ENCODE assay signal across 18 cellular contexts in the genomic region with DNA sequence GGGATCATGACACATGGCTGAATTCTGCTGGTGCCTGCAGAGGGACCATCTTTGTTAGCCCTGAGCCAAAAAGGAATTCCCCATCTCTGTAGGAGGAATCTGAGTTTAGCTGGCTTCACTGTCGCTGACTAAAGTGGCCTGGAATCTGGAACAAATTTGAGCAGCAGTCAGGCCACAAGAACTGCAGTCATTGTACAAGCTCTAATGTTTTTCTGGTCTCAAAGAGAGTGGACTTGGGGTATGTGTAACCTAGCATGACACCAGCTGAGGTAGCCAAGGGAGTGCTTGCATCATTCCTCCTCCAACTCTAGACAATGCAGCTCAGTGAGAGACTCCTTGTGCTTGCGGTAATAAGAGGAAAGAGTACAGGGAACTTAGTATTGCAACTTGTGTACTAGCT.
A peak's percentile ranks its signal among the peaks of the same experiment; 100 is the strongest.
DNase-seq lines count a peak whose midpoint lies in the region; ATAC-seq and TF ChIP-seq lines count a peak whose summit lies in the region.
"Had no signal": no experiment of that assay in that cellular context is flagged by ENCODE, and none has a peak within 500 bp of the region (broad histone marks: within the 10 kb centered on the region; RNA-seq: fewer than 3 reads in every experiment).

No MANE protein-coding gene starts in this region.

- H3K9me3 Mint-ChIP-seq in GM23338, result no peaks in the 10 kb centered on the region

- H3K4me2 ChIP-seq in GM23338, result no peak overlapping the region

- peak overlapping the region; percentile 88; the same call in 1 of the 2 replicates for H2AFZ ChIP-seq in GM23338

- ATAC-seq in GM23338 (no peak), sciatic nerve (peak; percentile 91), left colon (no peak), HG03095 (IDR thresholded peaks at IDR 0.05; ENCODE audit: unreplicated experiment) (no peak)

- H3K4me1 Mint-ChIP-seq in GM23338, result no peaks in the 10 kb centered on the region
- H3K4me1 Mint-ChIP-seq: B cell had no signal

- H4K20me1 ChIP-seq in GM23338 (replicated peaks; ENCODE audit: insufficient read depth), result no peaks in the 10 kb centered on the region

- H3F3A ChIP-seq in GM23338 (replicated peaks; ENCODE audit: low read depth), result no peaks in the 10 kb centered on the region

- H3K27ac ChIP-seq in GM23338 (ENCODE audit: low read depth), result no peak overlapping the region
- H3K27ac ChIP-seq: SJSA1 had no signal

- no peaks in the 10 kb centered on the region for H3K36me3 ChIP-seq in GM23338 (ENCODE audit: insufficient read depth)
- H3K36me3 ChIP-seq: SJSA1 had no signal

- H3K27me3 ChIP-seq in GM23338 (ENCODE audit: insufficient read depth), result no peaks in the 10 kb centered on the region
- H3K27me3 ChIP-seq: SJSA1 had no signal

- no peak for TF ChIP-seq CTCF in GM23338 (conservative IDR thresholded peaks at IDR 0.05; ENCODE audit: low read depth in 2 of 2)

- peaks cover 7% of the 10 kb centered on the region; the same call in 1 of the 2 replicates for H3K9me2 ChIP-seq in GM23338 (ENCODE audit: insufficient read depth)

- intact Hi-C loops in sciatic nerve (cut with DNase I), result no loop called here
- intact Hi-C loops in left colon (cut with DNase I, micrococcal nuclease), result no loop called here

- no peak overlapping the region for H3K4me3 ChIP-seq in GM23338
- H3K4me3 ChIP-seq: SJSA1 had no signal

- H3K27ac Mint-ChIP-seq in GM23338, result no peak overlapping the region
- H3K27ac Mint-ChIP-seq: B cell; CD4-positive, alpha-beta T cell had no signal

- no peaks in the 10 kb centered on the region for H3K36me3 Mint-ChIP-seq in GM23338 (ENCODE audit: low read depth)

- no peaks in the 10 kb centered on the region for H3K4me1 ChIP-seq in GM23338 (ENCODE audit: insufficient read depth)
- H3K4me1 ChIP-seq: SJSA1 had no signal

- DNase-seq in GM23338 (ENCODE audit: low spot score) (no peak), RPMI7951 (ENCODE audit: low read depth) (peak; percentile 39), globus pallidus (ENCODE audit: low spot score) (peak; percentile 6), sciatic nerve (ENCODE audit: low spot score) (no peak), left colon (no peak), NCI-H2196 treated with DMSO at 0.1 percent for 48 hours (lab: John Stamatoyannopoulos, UW; ENCODE audit: unreplicated experiment) (no peak)
- DNase-seq: ACHN; Calu3; CD4-positive, alpha-beta T cell; DMS79; H7; NCI-H146; NCI-H2107; NCI-H345; NCI-H526 treated with DMSO at 0.1 percent for 48 hours had no signal

- H3K79me2 ChIP-seq in GM23338 (replicated peaks; ENCODE audit: insufficient read depth), result no peaks in the 10 kb centered on the region

- H3K27me3 Mint-ChIP-seq in GM23338 (ENCODE audit: insufficient read depth, low read depth, poor library complexity), result no peaks in the 10 kb centered on the region
- H3K27me3 Mint-ChIP-seq: B cell; CD4-positive, alpha-beta T cell had no signal

- no peak overlapping the region for H3K4me3 Mint-ChIP-seq in GM23338
- H3K4me3 Mint-ChIP-seq: B cell; CD4-positive, alpha-beta T cell had no signal

TF ChIP-seq in GM23338, 12 proteins besides CTCF, POLR2A, EP300 and RAD21 (continues in another document):
- TF ChIP-seq ZNF114 (CRISPR knock-in tag; IDR thresholded peaks at IDR 0.05) (no peak), ZNF331 (CRISPR knock-in tag; IDR thresholded peaks at IDR 0.05; ENCODE audit: low read depth) (no peak), CREB1 (CRISPR knock-in tag; IDR thresholded peaks at IDR 0.05; ENCODE audit: low read depth) (no peak), JUNB (IDR thresholded peaks at IDR 0.05; ENCODE audit: unreplicated experiment) (no peak), POLR2AphosphoS5 (IDR thresholded peaks at IDR 0.05; ENCODE audit: low read depth) (no peak)
- TF ChIP-seq, protein P1, sequence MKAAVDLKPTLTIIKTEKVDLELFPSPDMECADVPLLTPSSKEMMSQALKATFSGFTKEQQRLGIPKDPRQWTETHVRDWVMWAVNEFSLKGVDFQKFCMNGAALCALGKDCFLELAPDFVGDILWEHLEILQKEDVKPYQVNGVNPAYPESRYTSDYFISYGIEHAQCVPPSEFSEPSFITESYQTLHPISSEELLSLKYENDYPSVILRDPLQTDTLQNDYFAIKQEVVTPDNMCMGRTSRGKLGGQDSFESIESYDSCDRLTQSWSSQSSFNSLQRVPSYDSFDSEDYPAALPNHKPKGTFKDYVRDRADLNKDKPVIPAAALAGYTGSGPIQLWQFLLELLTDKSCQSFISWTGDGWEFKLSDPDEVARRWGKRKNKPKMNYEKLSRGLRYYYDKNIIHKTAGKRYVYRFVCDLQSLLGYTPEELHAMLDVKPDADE (IDR thresholded peaks at IDR 0.05), result no peak
- TF ChIP-seq, protein P2, sequence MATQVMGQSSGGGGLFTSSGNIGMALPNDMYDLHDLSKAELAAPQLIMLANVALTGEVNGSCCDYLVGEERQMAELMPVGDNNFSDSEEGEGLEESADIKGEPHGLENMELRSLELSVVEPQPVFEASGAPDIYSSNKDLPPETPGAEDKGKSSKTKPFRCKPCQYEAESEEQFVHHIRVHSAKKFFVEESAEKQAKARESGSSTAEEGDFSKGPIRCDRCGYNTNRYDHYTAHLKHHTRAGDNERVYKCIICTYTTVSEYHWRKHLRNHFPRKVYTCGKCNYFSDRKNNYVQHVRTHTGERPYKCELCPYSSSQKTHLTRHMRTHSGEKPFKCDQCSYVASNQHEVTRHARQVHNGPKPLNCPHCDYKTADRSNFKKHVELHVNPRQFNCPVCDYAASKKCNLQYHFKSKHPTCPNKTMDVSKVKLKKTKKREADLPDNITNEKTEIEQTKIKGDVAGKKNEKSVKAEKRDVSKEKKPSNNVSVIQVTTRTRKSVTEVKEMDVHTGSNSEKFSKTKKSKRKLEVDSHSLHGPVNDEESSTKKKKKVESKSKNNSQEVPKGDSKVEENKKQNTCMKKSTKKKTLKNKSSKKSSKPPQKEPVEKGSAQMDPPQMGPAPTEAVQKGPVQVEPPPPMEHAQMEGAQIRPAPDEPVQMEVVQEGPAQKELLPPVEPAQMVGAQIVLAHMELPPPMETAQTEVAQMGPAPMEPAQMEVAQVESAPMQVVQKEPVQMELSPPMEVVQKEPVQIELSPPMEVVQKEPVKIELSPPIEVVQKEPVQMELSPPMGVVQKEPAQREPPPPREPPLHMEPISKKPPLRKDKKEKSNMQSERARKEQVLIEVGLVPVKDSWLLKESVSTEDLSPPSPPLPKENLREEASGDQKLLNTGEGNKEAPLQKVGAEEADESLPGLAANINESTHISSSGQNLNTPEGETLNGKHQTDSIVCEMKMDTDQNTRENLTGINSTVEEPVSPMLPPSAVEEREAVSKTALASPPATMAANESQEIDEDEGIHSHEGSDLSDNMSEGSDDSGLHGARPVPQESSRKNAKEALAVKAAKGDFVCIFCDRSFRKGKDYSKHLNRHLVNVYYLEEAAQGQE (IDR thresholded peaks at IDR 0.05; ENCODE audit: unreplicated experiment), result no peak

Comparison
In these comparisons a context has a peak if more than half of its experiments do, and no peak if none do; other contexts are left out.
1. DNase-seq: peak in RPMI7951 (single experiment) and globus pallidus (single experiment); none in GM23338 (single experiment), sciatic nerve (single experiment), left colon (0 of 2) and NCI-H2196 treated with DMSO at 0.1 percent for 48 hours (single experiment).